Comparison of ENCODE assay signal across 12 cellular contexts in the genomic region with DNA sequence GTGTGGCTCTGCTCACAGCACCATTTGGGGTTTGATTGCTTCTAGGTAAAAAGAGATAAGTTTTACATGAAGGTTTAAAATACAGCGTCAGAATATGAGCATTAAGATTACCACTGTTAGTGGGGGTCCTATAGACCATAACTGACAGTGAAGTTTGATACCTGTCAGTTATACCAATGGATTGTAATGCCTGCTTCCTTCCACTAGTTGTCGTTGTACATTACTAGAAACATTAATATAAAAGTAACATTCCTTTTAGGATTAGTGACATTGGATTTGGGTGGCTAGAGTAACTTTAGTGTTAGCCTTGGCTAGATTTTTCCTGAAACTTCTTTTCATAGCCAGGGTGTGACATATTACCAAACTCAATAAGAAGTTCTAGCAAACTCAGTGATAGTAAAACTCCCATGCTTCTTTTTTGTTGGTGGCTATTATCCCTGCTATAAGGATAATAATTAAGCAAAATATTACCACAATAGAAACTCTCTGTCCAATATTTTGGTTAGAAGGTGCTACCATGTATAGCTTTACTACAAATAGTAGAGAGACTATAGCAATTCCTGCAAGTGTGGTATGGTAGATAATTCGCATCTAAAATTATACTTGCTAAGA. TPM values are rescaled to one million over a fixed set of nuclear protein-coding genes. Genes with fewer than 3 reads are reported as not detected.
A peak's percentile ranks its signal among the peaks of the same experiment; 100 is the strongest.
DNase-seq lines count a peak whose midpoint lies in the region; ATAC-seq, FAIRE-seq and TF ChIP-seq lines count a peak whose summit lies in the region.
"Had no signal": no experiment of that assay in that cellular context is flagged by ENCODE, and none has a peak within 500 bp of the region (broad histone marks: within the 10 kb centered on the region; RNA-seq: fewer than 3 reads in every experiment).

No MANE protein-coding gene starts in this region.

- in situ Hi-C loops in K562 (cut with MboI): no loop called here
- in situ Hi-C loops in GM13976 (cut with MboI; ENCODE audit: low sequenced_read_pairs, unreplicated experiment): loop anchor here (25.0 kb wide), 2 partner anchors 189 to 364 kb away; no protein-coding TSS in a partner anchor

- no peaks in the 10 kb centered on the region for H3K9me1 ChIP-seq in K562 (ENCODE audit: control insufficient read depth, insufficient read depth, low read length)

- no peak for TF ChIP-seq EP300 in K562 (IDR thresholded peaks at IDR 0.05; ENCODE audit: low read length)

- no peak overlapping the region for H3K4me3 ChIP-seq in GM12865 (ENCODE audit: low read depth, low read length)
- H3K4me3 ChIP-seq in K562: no peak overlapping the region
- no peak overlapping the region for H3K4me3 ChIP-seq in osteoblast (ENCODE audit: insufficient read depth, low read length)
- H3K4me3 ChIP-seq: SK-N-MC had no signal

- no peaks in the 10 kb centered on the region for H3K9me3 ChIP-seq in K562 (replicated peaks; ENCODE audit: control insufficient read depth, insufficient read depth, low read depth, low read length)
- no peaks in the 10 kb centered on the region for H3K9me3 ChIP-seq in osteoblast (ENCODE audit: low read depth, low read length)

- intact Hi-C loops in K562 (cut with micrococcal nuclease): no loop called here

- TF ChIP-seq RAD21 in K562 (CRISPR knock-in tag; conservative IDR thresholded peaks at IDR 0.05 in 1 of 2, IDR thresholded peaks at IDR 0.05 in 1 of 2): no peak

- H3K27ac ChIP-seq in K562 (ENCODE audit: extremely low read depth, low read depth, low read length) (no peak overlapping the region), osteoblast (ENCODE audit: low read depth, low read length) (no peak overlapping the region)
- H3K27ac ChIP-seq: SK-N-MC had no signal

- DNase-seq in GM12865 (ENCODE audit: low read depth) (no peak), HT-29 (ENCODE audit: low spot score) (peak; percentile 41), K562 (ENCODE audit: extremely low read depth in 1 of 4, low spot score in 3 of 4) (peak in 2 of 4 experiments; percentile 8 to 14), osteoblast (ENCODE audit: insufficient read length, low spot score, missing footprints) (no peak), HCEC 1CT (no peak), GM13976 (ENCODE audit: low spot score) (no peak)
- DNase-seq in central memory CD4-positive, alpha-beta T cell: no peak
- DNase-seq: activated T-cell treated with anti-CD3 and anti-CD28 coated beads, Interleukin-2, amount 50 U/mL, for 24 hours; effector memory CD4-positive, alpha-beta T cell; NCI-H1417 treated with DMSO at 0.1 percent for 48 hours had no signal

- H3K27me3 ChIP-seq in K562 (ENCODE audit: control insufficient read depth in 2 of 2, insufficient read depth in 2 of 2, low read length in 2 of 2) (no peaks in the 10 kb centered on the region), osteoblast (ENCODE audit: insufficient read depth, low read length) (no peaks in the 10 kb centered on the region)

- no TSS peak for BruUV-seq in K562 (replicated peaks; lab: Mats Ljungman, UMichigan)

- no peak for TF ChIP-seq POLR2A in K562 (conservative IDR thresholded peaks at IDR 0.05)

- 2% methylated on average over 3 of the region's 3 CpGs for WGBS in K562 (ENCODE audit: insufficient coverage, low coverage, missing lambda C conversion rate)

- peak; percentile 59; the same call in 1 of the 3 replicates for ATAC-seq in K562

- no peak overlapping the region for H2AFZ ChIP-seq in K562 (ENCODE audit: low read depth, low read length)
- H2AFZ ChIP-seq in osteoblast (ENCODE audit: low read length): no peak overlapping the region

- H3K4me1 ChIP-seq in K562 (replicated peaks in 1 of 2; ENCODE audit: control insufficient read depth in 2 of 2, insufficient read depth in 2 of 2, low read length in 2 of 2) (no peaks in the 10 kb centered on the region), osteoblast (ENCODE audit: insufficient read depth, low read length) (no peaks in the 10 kb centered on the region)

- POLR2A ChIA-PET in K562 (lab: Yijun Ruan, JAX): no interaction called here

- no peaks in the 10 kb centered on the region for H3K36me3 ChIP-seq in K562 (ENCODE audit: control insufficient read depth, insufficient read depth, low read length)
- no peaks in the 10 kb centered on the region for H3K36me3 ChIP-seq in osteoblast (ENCODE audit: insufficient read depth, low read length)

- TF ChIP-seq CTCF in GM12865 (IDR thresholded peaks at IDR 0.05; ENCODE audit: insufficient read depth, low read depth, low read length, missing control alignments) (peak; percentile 54), K562 (IDR thresholded peaks at IDR 0.05 in 2 of 3, conservative IDR thresholded peaks at IDR 0.05 in 1 of 3; ENCODE audit: insufficient read depth in 2 of 3, low read depth in 1 of 3, low read length in 3 of 3) (peak; percentile 12 to 54 (median 53); a peak in 4 of 6 replicates), osteoblast (IDR thresholded peaks at IDR 0.05; ENCODE audit: extremely low read depth, low read depth, low read length) (peak; percentile 54), GM13976 (IDR thresholded peaks at IDR 0.05; ENCODE audit: borderline replicate concordance, control extremely low read depth, extremely low read depth, insufficient read depth, missing control alignments) (no peak)

- H3K79me2 ChIP-seq in K562 (ENCODE audit: control insufficient read depth, insufficient read depth, low read length) (no peaks in the 10 kb centered on the region), osteoblast (ENCODE audit: insufficient read depth, low read length) (no peaks in the 10 kb centered on the region)

- peak; percentile 40 for FAIRE-seq in K562 (lab: Jason Lieb, UNC)

- no peak overlapping the region for H3K9ac ChIP-seq in K562 (ENCODE audit: insufficient read depth in 1 of 2, low read depth in 2 of 2, low read length in 2 of 2)

- no peaks in the 10 kb centered on the region for H4K20me1 ChIP-seq in K562 (replicated peaks; ENCODE audit: control insufficient read depth, insufficient read depth, low read length)
- H4K20me1 ChIP-seq in osteoblast (ENCODE audit: insufficient read depth, low read length): no peaks in the 10 kb centered on the region

- H3K4me2 ChIP-seq in K562 (ENCODE audit: insufficient read depth, low read length) (no peak overlapping the region), osteoblast (ENCODE audit: insufficient read depth, low read length) (no peak overlapping the region)

- CTCF ChIA-PET in K562 (lab: Yijun Ruan, JAX; ENCODE audit: low intra/inter-chr PET ratio): no interaction called here

TF ChIP-seq in K562, 482 proteins besides CTCF, POLR2A, EP300 and RAD21:
- TF ChIP-seq HDAC8 (tag; IDR thresholded peaks at IDR 0.05) (no peak), MEIS2 (IDR thresholded peaks at IDR 0.05; ENCODE audit: partially characterized antibody) (peak; percentile 13)
- TF ChIP-seq, protein P1, sequence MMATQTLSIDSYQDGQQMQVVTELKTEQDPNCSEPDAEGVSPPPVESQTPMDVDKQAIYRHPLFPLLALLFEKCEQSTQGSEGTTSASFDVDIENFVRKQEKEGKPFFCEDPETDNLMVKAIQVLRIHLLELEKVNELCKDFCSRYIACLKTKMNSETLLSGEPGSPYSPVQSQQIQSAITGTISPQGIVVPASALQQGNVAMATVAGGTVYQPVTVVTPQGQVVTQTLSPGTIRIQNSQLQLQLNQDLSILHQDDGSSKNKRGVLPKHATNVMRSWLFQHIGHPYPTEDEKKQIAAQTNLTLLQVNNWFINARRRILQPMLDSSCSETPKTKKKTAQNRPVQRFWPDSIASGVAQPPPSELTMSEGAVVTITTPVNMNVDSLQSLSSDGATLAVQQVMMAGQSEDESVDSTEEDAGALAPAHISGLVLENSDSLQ (IDR thresholded peaks at IDR 0.05): peak; percentile 49

RNA-seq across cellular contexts. Expression of gene FAM181B, which starts 57.1 kb away (rescaled TPM):
- total RNA-seq in HT-29 (2014; rRNA removed; shearing (Covaris generic)): not detected in 2 replicates
- total RNA-seq in K562 (2011; cell fraction: chromatin; rRNA removed; ENCODE audit: low replicate concordance): 0.07 TPM in 1 of 2 replicates, not detected in the other
- total RNA-seq in K562 (2011; cell fraction: nucleolus; rRNA removed): under 0.01 and 0.13 TPM in 2 replicates
- total RNA-seq in K562 (2011; cell fraction: nucleoplasm; rRNA removed): 0.15 TPM in 2 replicates
- total RNA-seq in K562 (2014; rRNA removed): not detected in 2 replicates
- not detected in 2 replicates for total RNA-seq in K562 (2014; rRNA removed; fragmentation: Illumina TruSeq; extraction: Trizol)
- total RNA-seq in K562 (2015; rRNA removed; fragmentation: Illumina TruSeq; extraction: Trizol): not detected in 2 replicates
- total RNA-seq in K562 (2021): not detected in 2 replicates
- 0.01 and 0.05 TPM in 2 replicates for polyA plus RNA-seq in K562 (2011; rRNA removed)
- polyA plus RNA-seq in K562 (2011; cell fraction: cytosol; rRNA removed): 0.01 and 0.12 TPM in 2 replicates
- 0.04 and 0.08 TPM in 2 replicates for polyA plus RNA-seq in K562 (2011; cell fraction: nucleus; rRNA removed)
- polyA plus RNA-seq in K562 (2012): 0.07 and 0.11 TPM in 2 replicates
- polyA plus RNA-seq in K562 (2014; fragmentation: Illumina TruSeq; extraction: Trizol): not detected in 2 replicates
- not detected for polyA plus RNA-seq in K562 (2014; fragmentation: Nextera tagmentation; extraction: Ambion mirVana)
- polyA plus RNA-seq in K562 (2014; rRNA removed): not detected in 2 replicates
- 0.09 TPM in 1 of 2 replicates, not detected in the other for polyA minus RNA-seq in K562 (2011; rRNA and poly(A)+ RNA removed)
- 0.46 TPM in 1 of 2 replicates, not detected in the other for polyA minus RNA-seq in K562 (2011; cell fraction: cytosol; rRNA and poly(A)+ RNA removed)
- 0.13 and 0.67 TPM in 2 replicates for polyA minus RNA-seq in K562 (2011; cell fraction: nucleus; rRNA and poly(A)+ RNA removed)
- under 0.01 TPM in 2 replicates for total RNA-seq in osteoblast
- total RNA-seq: lung microvascular endothelial cell had no signal
